ENCODE assay signal across 17 cellular contexts in genomic region chr17:57421393-57421717, GRCh38.
DNase-seq lines count a peak whose midpoint lies in the region; ATAC-seq and TF ChIP-seq lines count a peak whose summit lies in the region.
"Had no signal": no experiment of that assay in that cellular context is flagged by ENCODE, and none has a peak within 500 bp of the region (broad histone marks: within the 10 kb centered on the region; RNA-seq: fewer than 3 reads in every experiment).

No MANE protein-coding gene starts in this region.

- H3K27me3 Mint-ChIP-seq in stimulated activated naive B cell treated with anti-CD40 and anti-IgM and Interleukin-4, amounts not matched to agents 10 μg/mL and 1 μg/mL and 100 μg/mL, for 72 hours: no peaks in the 10 kb centered on the region
- H3K27me3 Mint-ChIP-seq: CD4-positive, alpha-beta memory T cell had no signal

- H3K4me2 ChIP-seq in SK-N-SH: no peak overlapping the region
- H3K4me2 ChIP-seq in OCI-LY1 (ENCODE audit: low read length): no peak overlapping the region
- H3K4me2 ChIP-seq in hepatocyte: no peak overlapping the region

- 97% methylated on average over 3 of the region's 3 CpGs for WGBS in SK-N-SH (ENCODE audit: low lambda C conversion rate)
- WGBS in hepatocyte (ENCODE audit: low lambda C conversion rate, missing lambda C conversion rate): 40% methylated on average over 3 of the region's 3 CpGs

- POLR2A ChIA-PET in SK-N-SH (lab: Yijun Ruan, JAX): interaction anchor here (0.6 to 2.1 kb wide), 26 partner anchors 11 to 1210 kb away, joined by 3 to 12 read pairs (median 4); partner anchors contain the start of gene MSI2

- no peak overlapping the region for H3K4me3 Mint-ChIP-seq in stimulated activated naive B cell treated with anti-CD40 and anti-IgM and Interleukin-4, amounts not matched to agents 10 μg/mL and 1 μg/mL and 100 μg/mL, for 72 hours
- H3K4me3 Mint-ChIP-seq: CD4-positive, alpha-beta memory T cell had no signal

- no peak overlapping the region for H2AFZ ChIP-seq in SK-N-SH (ENCODE audit: low read depth)
- H2AFZ ChIP-seq in OCI-LY1 (ENCODE audit: low read length): no peak overlapping the region
- no peak overlapping the region for H2AFZ ChIP-seq in hepatocyte

- DNase-seq in SK-N-SH: no peak
- DNase-seq in hepatocyte (ENCODE audit: low spot score): no peak
- DNase-seq in stimulated activated naive B cell treated with anti-CD40 and anti-IgM and Interleukin-4, amounts not matched to agents 10 μg/mL and 1 μg/mL and 100 μg/mL, for 72 hours: no peak
- DNase-seq in SW480 (ENCODE audit: low spot score): no peak
- no peak for DNase-seq in mesenteric fat pad (ENCODE audit: low spot score)
- no peak for DNase-seq in activated CD4-positive, alpha-beta T cell treated with anti-CD3 and anti-CD28 coated beads, Interleukin-2, amount 50 U/mL, for 1 hour
- DNase-seq: CD4-positive, alpha-beta memory T cell; DMS79; HCEC 1CT; KG1; MM.1S; OCI-M1; SJCRH30 had no signal

- no peaks in the 10 kb centered on the region for H3K9me2 ChIP-seq in SK-N-SH
- no peaks in the 10 kb centered on the region for H3K9me2 ChIP-seq in OCI-LY1 (ENCODE audit: low read depth, low read length)
- H3K9me2 ChIP-seq in hepatocyte (replicated peaks; ENCODE audit: insufficient read depth): no peaks in the 10 kb centered on the region

- no peak overlapping the region for H3K9ac ChIP-seq in SK-N-SH
- H3K9ac ChIP-seq in OCI-LY1 (ENCODE audit: low read length): no peak overlapping the region

- no peaks in the 10 kb centered on the region for H3K27me3 ChIP-seq in SK-N-SH (ENCODE audit: insufficient read depth)
- no peaks in the 10 kb centered on the region for H3K27me3 ChIP-seq in OCI-LY1 (ENCODE audit: insufficient read depth, low read length)
- no peaks in the 10 kb centered on the region for H3K27me3 ChIP-seq in hepatocyte
- H3K27me3 ChIP-seq: BE2C, SJCRH30 had no signal

- TF ChIP-seq RAD21 in SK-N-SH (IDR thresholded peaks at IDR 0.05; ENCODE audit: low read length): no peak; the same call in 1 of the 2 replicates

- no peak for TF ChIP-seq EP300 in SK-N-SH (IDR thresholded peaks at IDR 0.05; ENCODE audit: borderline replicate concordance in 1 of 2, low read depth in 1 of 2, low read length in 1 of 2)

- H3K9me3 ChIP-seq in SK-N-SH (no peaks in the 10 kb centered on the region), OCI-LY1 (ENCODE audit: low read length) (no peaks in the 10 kb centered on the region), hepatocyte (ENCODE audit: low read depth) (no peaks in the 10 kb centered on the region)
- H3K9me3 ChIP-seq: BE2C, SJCRH30 had no signal

- H3K36me3 ChIP-seq in SK-N-SH (replicated peaks in 1 of 2; ENCODE audit: control insufficient read depth in 1 of 2, insufficient read depth in 2 of 2, low read length in 1 of 2): no peaks in the 10 kb centered on the region
- peaks cover 53% of the 10 kb centered on the region for H3K36me3 ChIP-seq in OCI-LY1 (ENCODE audit: insufficient read depth, low read length)
- H3K36me3 ChIP-seq in hepatocyte (replicated peaks; ENCODE audit: insufficient read depth, low read depth): no peaks in the 10 kb centered on the region
- H3K36me3 ChIP-seq: BE2C, SJCRH30 had no signal

- H3F3A ChIP-seq in SK-N-SH (replicated peaks; ENCODE audit: insufficient read depth) (peaks cover 27% of the 10 kb centered on the region), OCI-LY1 (ENCODE audit: insufficient read depth, low read length) (no peaks in the 10 kb centered on the region)

- H4K20me1 ChIP-seq in SK-N-SH (ENCODE audit: insufficient read depth) (no peaks in the 10 kb centered on the region), OCI-LY1 (ENCODE audit: insufficient read depth, low read length) (no peaks in the 10 kb centered on the region), hepatocyte (ENCODE audit: insufficient read depth, poor library complexity, severe bottlenecking) (peaks cover 4% of the 10 kb centered on the region)

- H3K4me1 ChIP-seq in SK-N-SH (ENCODE audit: control insufficient read depth in 1 of 2, insufficient read depth in 2 of 2, low read depth in 1 of 2, low read length in 1 of 2) (peaks cover 33 to 76% of the 10 kb centered on the region in 2 experiments), OCI-LY1 (ENCODE audit: insufficient read depth, low read length, severe bottlenecking) (peaks cover 82% of the 10 kb centered on the region), hepatocyte (ENCODE audit: insufficient read depth) (peaks cover 22% of the 10 kb centered on the region)
- H3K4me1 ChIP-seq: SJCRH30 had no signal

- peaks cover 1 to 4% of the 10 kb centered on the region in 2 donors for H3K9me3 Mint-ChIP-seq in stimulated activated naive B cell treated with anti-CD40 and anti-IgM and Interleukin-4, amounts not matched to agents 10 μg/mL and 1 μg/mL and 100 μg/mL, for 72 hours
- H3K9me3 Mint-ChIP-seq: CD4-positive, alpha-beta memory T cell had no signal

- CTCF ChIA-PET in SK-N-SH (lab: Yijun Ruan, JAX): interaction anchor here (0.6 to 2.8 kb wide), 20 partner anchors 9 to 298 kb away, joined by 3 to 13 read pairs (median 4); no protein-coding TSS in a partner anchor

- TF ChIP-seq CTCF in SK-N-SH (IDR thresholded peaks at IDR 0.05): no peak
- no peak for TF ChIP-seq CTCF in OCI-LY1 (IDR thresholded peaks at IDR 0.05; ENCODE audit: low read length)
- TF ChIP-seq CTCF in hepatocyte (IDR thresholded peaks at IDR 0.05; ENCODE audit: poor library complexity): no peak

- H3K27ac Mint-ChIP-seq in stimulated activated naive B cell treated with anti-CD40 and anti-IgM and Interleukin-4, amounts not matched to agents 10 μg/mL and 1 μg/mL and 100 μg/mL, for 72 hours: peak overlapping the region; percentile 96

- H3K27ac ChIP-seq in SK-N-SH (ENCODE audit: low read depth in 2 of 2, low read length in 1 of 2) (peak overlapping the region; percentile 4 to 84; a peak in 3 of 4 replicates), OCI-LY1 (ENCODE audit: low read depth, low read length, poor library complexity, severe bottlenecking) (peak overlapping the region; percentile 76), hepatocyte (peak overlapping the region; percentile 87)
- H3K27ac ChIP-seq: 22Rv1, SJCRH30 had no signal

- H3K4me1 Mint-ChIP-seq in stimulated activated naive B cell treated with anti-CD40 and anti-IgM and Interleukin-4, amounts not matched to agents 10 μg/mL and 1 μg/mL and 100 μg/mL, for 72 hours: peaks cover 62 to 86% of the 10 kb centered on the region in 2 donors

- no peak for ATAC-seq in SK-N-SH treated with all-trans-retinoic acid at 6 μM for 48 hours
- ATAC-seq in stimulated activated naive B cell treated with anti-CD40 and anti-IgM and Interleukin-4, amounts not matched to agents 10 μg/mL and 1 μg/mL and 100 μg/mL, for 72 hours (replicated peaks): no peak

- peaks cover 32 to 58% of the 10 kb centered on the region in 2 donors for H3K36me3 Mint-ChIP-seq in stimulated activated naive B cell treated with anti-CD40 and anti-IgM and Interleukin-4, amounts not matched to agents 10 μg/mL and 1 μg/mL and 100 μg/mL, for 72 hours

- H3K4me3 ChIP-seq in SK-N-SH (ENCODE audit: low read depth in 2 of 2, low read length in 1 of 2) (no peak overlapping the region), OCI-LY1 (ENCODE audit: low read depth, low read length, poor library complexity, severe bottlenecking) (no peak overlapping the region), hepatocyte (no peak overlapping the region)
- H3K4me3 ChIP-seq: SJCRH30 had no signal

- H3K79me2 ChIP-seq in SK-N-SH (ENCODE audit: insufficient read depth): peaks cover 6% of the 10 kb centered on the region; the same call in 1 of the 2 replicates
- H3K79me2 ChIP-seq in OCI-LY1 (ENCODE audit: insufficient read depth, low read length): peaks cover 47% of the 10 kb centered on the region
- H3K79me2 ChIP-seq in hepatocyte: peaks cover 64% of the 10 kb centered on the region

TF ChIP-seq in SK-N-SH, 30 proteins besides CTCF, POLR2A, EP300 and RAD21 (continues in another document):
- TF ChIP-seq, protein P1, sequence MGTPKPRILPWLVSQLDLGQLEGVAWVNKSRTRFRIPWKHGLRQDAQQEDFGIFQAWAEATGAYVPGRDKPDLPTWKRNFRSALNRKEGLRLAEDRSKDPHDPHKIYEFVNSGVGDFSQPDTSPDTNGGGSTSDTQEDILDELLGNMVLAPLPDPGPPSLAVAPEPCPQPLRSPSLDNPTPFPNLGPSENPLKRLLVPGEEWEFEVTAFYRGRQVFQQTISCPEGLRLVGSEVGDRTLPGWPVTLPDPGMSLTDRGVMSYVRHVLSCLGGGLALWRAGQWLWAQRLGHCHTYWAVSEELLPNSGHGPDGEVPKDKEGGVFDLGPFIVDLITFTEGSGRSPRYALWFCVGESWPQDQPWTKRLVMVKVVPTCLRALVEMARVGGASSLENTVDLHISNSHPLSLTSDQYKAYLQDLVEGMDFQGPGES (IDR thresholded peaks at IDR 0.05; ENCODE audit: low read depth, low read length): no peak
- TF ChIP-seq CHD2 (IDR thresholded peaks at IDR 0.05; ENCODE audit: low read length, partially characterized antibody): no peak
- no peak for TF ChIP-seq MAX (IDR thresholded peaks at IDR 0.05; ENCODE audit: low read depth)
- TF ChIP-seq EZH2phosphoT487 (IDR thresholded peaks at IDR 0.05; ENCODE audit: borderline replicate concordance, low read depth): no peak
- no peak for TF ChIP-seq GABPA (IDR thresholded peaks at IDR 0.05; ENCODE audit: low read depth)
- no peak for TF ChIP-seq RCOR1 (IDR thresholded peaks at IDR 0.05; ENCODE audit: low read length)

TF ChIP-seq in SK-N-SH treated with all-trans-retinoic acid at 6 μM for 48 hours, 23 proteins besides CTCF, POLR2A, EP300 and RAD21 (continues in another document):
- no peak for TF ChIP-seq ZNF8 (CRISPR knock-in tag; IDR thresholded peaks at IDR 0.05)
- no peak for TF ChIP-seq CSRNP3 (CRISPR knock-in tag; IDR thresholded peaks at IDR 0.05)
- no peak for TF ChIP-seq CSDC2 (CRISPR knock-in tag; IDR thresholded peaks at IDR 0.05)
- TF ChIP-seq PPARA (CRISPR knock-in tag; IDR thresholded peaks at IDR 0.05; ENCODE audit: borderline replicate concordance): no peak
- TF ChIP-seq TOX (CRISPR knock-in tag; IDR thresholded peaks at IDR 0.05; ENCODE audit: borderline replicate concordance): no peak
